8 cellular contexts compared by ENCODE assay signal in genomic region chr19:1470864-1471513, GRCh38. TPM values are rescaled to one million over a fixed set of nuclear protein-coding genes. Genes with fewer than 3 reads are reported as not detected.
A peak's percentile ranks its signal among the peaks of the same experiment; 100 is the strongest.
DNase-seq lines count a peak whose midpoint lies in the region; ATAC-seq and TF ChIP-seq lines count a peak whose summit lies in the region.

No MANE protein-coding gene starts in this region.

- H3K27ac Mint-ChIP-seq in endodermal cell = no peak overlapping the region
- no peak overlapping the region for H3K27ac Mint-ChIP-seq in osteocyte (ENCODE audit: unreplicated experiment)

- H3K9ac ChIP-seq in GM23248 = peak overlapping the region; percentile 33; the same call in 1 of the 2 replicates
- H3K9ac ChIP-seq in endodermal cell (ENCODE audit: extremely low read depth, low read length, poor library complexity, severe bottlenecking) = no peak overlapping the region

- H3K9me3 Mint-ChIP-seq in endodermal cell (no peaks in the 10 kb centered on the region), osteocyte (ENCODE audit: unreplicated experiment) (no peaks in the 10 kb centered on the region)

- H3K79me2 ChIP-seq in GM23248 (ENCODE audit: insufficient read depth) (no peaks in the 10 kb centered on the region; the same call in 1 of the 2 replicates), PC-9 (ENCODE audit: low read depth) (no peaks in the 10 kb centered on the region)

- intact Hi-C loops in PC-9 (cut with micrococcal nuclease; ENCODE audit: unreplicated experiment) = no loop called here

- H3K9me3 ChIP-seq in GM23248 (ENCODE audit: low read depth) (no peaks in the 10 kb centered on the region), PC-9 (ENCODE audit: insufficient read depth, low read depth) (no peaks in the 10 kb centered on the region), endodermal cell (ENCODE audit: control insufficient read depth, low read length) (no peaks in the 10 kb centered on the region)

- no peaks in the 10 kb centered on the region for H3F3A ChIP-seq in GM23248 (ENCODE audit: insufficient read depth)
- H3F3A ChIP-seq in PC-9 (ENCODE audit: insufficient read depth, low read depth) = no peaks in the 10 kb centered on the region

- 5% methylated on average over 40 of the region's 40 CpGs for WGBS in GM23248 (ENCODE audit: low coverage in 1 of 2, low lambda C conversion rate in 2 of 2, missing lambda C conversion rate in 2 of 2), 2 experiments
- 6% methylated on average over 26 to 40 of the region's 40 CpGs for WGBS in endodermal cell (ENCODE audit: insufficient coverage in 1 of 2, insufficient read length in 1 of 2), 2 experiments

- peak; percentile 59 for DNase-seq in GM23248
- no peak for DNase-seq in PC-9
- peak; percentile 90 for DNase-seq in endodermal cell
- no peak for DNase-seq in osteocyte (ENCODE audit: extremely low spot score, unreplicated experiment)
- DNase-seq in NCI-H2081 (lab: John Stamatoyannopoulos, UW) = no peak

- H3K4me3 Mint-ChIP-seq in endodermal cell (peak overlapping the region; percentile 13), osteocyte (ENCODE audit: unreplicated experiment) (peak overlapping the region; percentile 50)

- ATAC-seq in GM18907 (IDR thresholded peaks at IDR 0.05; ENCODE audit: unreplicated experiment) (no peak), HG02798 (IDR thresholded peaks at IDR 0.05; ENCODE audit: poor library complexity, unreplicated experiment) (no peak), GM18520 (IDR thresholded peaks at IDR 0.05; ENCODE audit: unreplicated experiment) (no peak)

- H3K27ac ChIP-seq in GM23248 = no peak overlapping the region
- no peak overlapping the region for H3K27ac ChIP-seq in PC-9
- no peak overlapping the region for H3K27ac ChIP-seq in endodermal cell (ENCODE audit: low read depth, low read length)

- H3K36me3 Mint-ChIP-seq in endodermal cell (ENCODE audit: low read depth) (no peaks in the 10 kb centered on the region), osteocyte (ENCODE audit: unreplicated experiment) (peaks cover 2% of the 10 kb centered on the region)

- H3K9me2 ChIP-seq in GM23248 (ENCODE audit: insufficient read depth) (no peaks in the 10 kb centered on the region), PC-9 (ENCODE audit: insufficient read depth) (no peaks in the 10 kb centered on the region)

- H3K4me3 ChIP-seq in GM23248 (peak overlapping the region; percentile 61), PC-9 (0 out of 2 replicates have a peak overlapping the region, but pooled peaks have one; percentile 31), endodermal cell (ENCODE audit: low read length) (peak overlapping the region; percentile 68)

- CTCF ChIA-PET in PC-9 (lab: Charles Lee) = no interaction called here

- H3K36me3 ChIP-seq in GM23248 (ENCODE audit: low read depth) (no peaks in the 10 kb centered on the region), PC-9 (ENCODE audit: low read depth) (no peaks in the 10 kb centered on the region), endodermal cell (ENCODE audit: control insufficient read depth, insufficient read depth, low read length) (peaks cover 8% of the 10 kb centered on the region)

- in situ Hi-C loops in GM23248 (cut with MboI) = no loop called here

- POLR2A ChIA-PET in PC-9 (lab: Charles Lee; ENCODE audit: unreplicated experiment) = no interaction called here

- no TSS peak for BruUV-seq in PC-9 (replicated peaks; lab: Mats Ljungman, UMichigan)

- no peaks in the 10 kb centered on the region for H3K4me1 Mint-ChIP-seq in endodermal cell
- H3K4me1 Mint-ChIP-seq in osteocyte (ENCODE audit: unreplicated experiment) = peaks cover 7% of the 10 kb centered on the region

- no peak for TF ChIP-seq CTCF in PC-9 (conservative IDR thresholded peaks at IDR 0.05)
- TF ChIP-seq CTCF in endodermal cell (conservative IDR thresholded peaks at IDR 0.05) = no peak
- no peak for TF ChIP-seq CTCF in osteocyte (IDR thresholded peaks at IDR 0.05)

- H3K27me3 Mint-ChIP-seq in endodermal cell (ENCODE audit: insufficient read depth) = peaks cover 55% of the 10 kb centered on the region
- peaks cover 2% of the 10 kb centered on the region for H3K27me3 Mint-ChIP-seq in osteocyte (ENCODE audit: unreplicated experiment)

- no peaks in the 10 kb centered on the region for H3K4me1 ChIP-seq in GM23248 (ENCODE audit: insufficient read depth)
- H3K4me1 ChIP-seq in PC-9 (replicated peaks; ENCODE audit: insufficient read depth) = no peaks in the 10 kb centered on the region
- H3K4me1 ChIP-seq in endodermal cell (ENCODE audit: control insufficient read depth, insufficient read depth, low read length) = peaks cover 12% of the 10 kb centered on the region

- no peaks in the 10 kb centered on the region for H4K20me1 ChIP-seq in GM23248 (ENCODE audit: insufficient read depth)
- H4K20me1 ChIP-seq in PC-9 (ENCODE audit: insufficient read depth) = no peaks in the 10 kb centered on the region; the same call in none of the 2 replicates

- H3K4me2 ChIP-seq in GM23248 (ENCODE audit: unreplicated experiment) = peak overlapping the region; percentile 89
- H3K4me2 ChIP-seq in PC-9 = peak overlapping the region; percentile 55

- no peaks in the 10 kb centered on the region; the same call in 1 of the 2 replicates for H3K27me3 ChIP-seq in GM23248 (replicated peaks; ENCODE audit: insufficient read depth)
- no peaks in the 10 kb centered on the region for H3K27me3 ChIP-seq in PC-9 (ENCODE audit: insufficient read depth, low read depth)
- H3K27me3 ChIP-seq in endodermal cell (ENCODE audit: control insufficient read depth, insufficient read depth, low read length, poor library complexity, severe bottlenecking) = peaks cover 72% of the 10 kb centered on the region

- H2AFZ ChIP-seq in GM23248 (no peak overlapping the region), PC-9 (no peak overlapping the region)

RNA-seq across cellular contexts. Expression of gene C19orf25, which starts 8.0 kb away (rescaled TPM):
- 35.9 and 40.2 TPM in 2 replicates for total RNA-seq in GM23248 (2014; rRNA removed; shearing (Covaris generic))
- polyA plus RNA-seq in GM23248 (2016; fragmentation: Nextera tagmentation; extraction: Ambion mirVana) = 33.2 and 34.7 TPM in 2 replicates
- 28.0 and 31.2 TPM in 2 replicates for total RNA-seq in PC-9 (2021)
- 10 to 100 TPM; 40.0 to 51.1 TPM for total RNA-seq in endodermal cell
- 29.8 TPM for polyA plus RNA-seq in endodermal cell (2013, experiment 1 of 2)
- polyA plus RNA-seq in endodermal cell (2013, experiment 2 of 2) = 25.4 TPM
- 38.0 and 38.9 TPM in 2 replicates for total RNA-seq in osteocyte

RNA-seq across cellular contexts. Expression of gene PCSK4, which starts 19.2 kb away (rescaled TPM):
- 0.13 and 0.76 TPM in 2 replicates for total RNA-seq in GM23248 (2014; rRNA removed; shearing (Covaris generic))
- 0.28 and 0.43 TPM in 2 replicates for polyA plus RNA-seq in GM23248 (2016; fragmentation: Nextera tagmentation; extraction: Ambion mirVana)
- total RNA-seq in PC-9 (2021) (18.6 and 27.3 TPM in 2 replicates), endodermal cell (10 to 100 TPM; 25.2 to 31.6 TPM), osteocyte (3.2 and 5.7 TPM in 2 replicates)
- 15.2 TPM for polyA plus RNA-seq in endodermal cell (2013, experiment 1 of 2)
- 12.1 TPM for polyA plus RNA-seq in endodermal cell (2013, experiment 2 of 2)

RNA-seq across cellular contexts. Expression of gene REEP6, which starts 20.0 kb away (rescaled TPM):
- total RNA-seq in GM23248 (2014; rRNA removed; shearing (Covaris generic)) = 2.9 and 3.0 TPM in 2 replicates
- 4.0 and 4.3 TPM in 2 replicates for polyA plus RNA-seq in GM23248 (2016; fragmentation: Nextera tagmentation; extraction: Ambion mirVana)
- total RNA-seq in PC-9 (2021) = 34.3 and 39.5 TPM in 2 replicates
- 10 to 100 TPM; 24.7 to 49.4 TPM for total RNA-seq in endodermal cell
- 13.9 TPM for polyA plus RNA-seq in endodermal cell (2013, experiment 1 of 2)
- 13.0 TPM for polyA plus RNA-seq in endodermal cell (2013, experiment 2 of 2)
- total RNA-seq in osteocyte = 4.1 and 4.4 TPM in 2 replicates

RNA-seq across cellular contexts. Expression of gene APC2, which starts 21.1 kb away (rescaled TPM):
- 0.11 TPM in 1 of 2 replicates, not detected in the other for total RNA-seq in GM23248 (2014; rRNA removed; shearing (Covaris generic))
- 0.10 and 0.11 TPM in 2 replicates for polyA plus RNA-seq in GM23248 (2016; fragmentation: Nextera tagmentation; extraction: Ambion mirVana)
- total RNA-seq in PC-9 (2021) (1.6 and 2.7 TPM in 2 replicates), endodermal cell (under 1 TPM; 0.38 to 0.57 TPM), osteocyte (1.2 and 1.5 TPM in 2 replicates)
- 23.2 TPM for polyA plus RNA-seq in endodermal cell (2013, experiment 1 of 2)
- 22.1 TPM for polyA plus RNA-seq in endodermal cell (2013, experiment 2 of 2)

RNA-seq across cellular contexts. Expression of gene RPS15, which starts 32.8 kb away (rescaled TPM):
- 1,256 and 1,289 TPM in 2 replicates for total RNA-seq in GM23248 (2014; rRNA removed; shearing (Covaris generic))
- 921 and 947 TPM in 2 replicates for polyA plus RNA-seq in GM23248 (2016; fragmentation: Nextera tagmentation; extraction: Ambion mirVana)
- total RNA-seq in PC-9 (2021) (967 and 1,004 TPM in 2 replicates), endodermal cell (1,000 to 10,000 TPM; 1,298 to 1,321 TPM), osteocyte (932 and 969 TPM in 2 replicates)
- polyA plus RNA-seq in endodermal cell (2013, experiment 1 of 2) = 2,005 TPM
- 1,939 TPM for polyA plus RNA-seq in endodermal cell (2013, experiment 2 of 2)

Comparison
In these comparisons a context has a peak if more than half of its experiments do, and no peak if none do; other contexts are left out.
1. DNase-seq: peak in GM23248 (single experiment) and endodermal cell (single experiment); none in PC-9 (0 of 2), osteocyte (single experiment) and NCI-H2081 (0 of 2).
2. Peak in every context shown above with its lines, with median percentiles within 50 percentile points of each other: H3K4me3 ChIP-seq.